9 cellular contexts compared by ENCODE assay signal in genomic region chr16:276360-277077, GRCh38. TPM values are rescaled to one million over a fixed set of nuclear protein-coding genes. Genes with fewer than 3 reads are reported as not detected.
DNase-seq lines count a peak whose midpoint lies in the region; ATAC-seq and TF ChIP-seq lines count a peak whose summit lies in the region.
"Had no signal": no experiment of that assay in that cellular context is flagged by ENCODE, and none has a peak within 500 bp of the region (broad histone marks: within the 10 kb centered on the region; RNA-seq: fewer than 3 reads in every experiment).

No MANE protein-coding gene starts in this region.

- H3K79me2 ChIP-seq in smooth muscle cell (ENCODE audit: low read depth), result no peaks in the 10 kb centered on the region

- H3K4me1 ChIP-seq in heart right ventricle (peaks cover 0 to 37% (median 22%) of the 10 kb centered on the region in 9 donors), smooth muscle cell (ENCODE audit: low read depth) (peaks cover 3% of the 10 kb centered on the region)

- H3K4me3 Mint-ChIP-seq in activated CD4-positive, alpha-beta memory T cell treated with anti-CD3 and anti-CD28 coated beads for 36 hours, result peak overlapping the region; percentile 48
- H3K4me3 Mint-ChIP-seq in activated CD4-positive, alpha-beta memory T cell treated with anti-CD3 and anti-CD28 coated beads, Interleukin-2, amount 10 ng/mL, durations not matched to agents 7 days and 5 days, result no peak overlapping the region

- no peaks in the 10 kb centered on the region for H3K9me3 Mint-ChIP-seq in activated CD4-positive, alpha-beta memory T cell treated with anti-CD3 and anti-CD28 coated beads for 36 hours
- no peaks in the 10 kb centered on the region for H3K9me3 Mint-ChIP-seq in activated CD4-positive, alpha-beta memory T cell treated with anti-CD3 and anti-CD28 coated beads, Interleukin-2, amount 10 ng/mL, durations not matched to agents 7 days and 5 days

- H4K20me1 ChIP-seq in smooth muscle cell (ENCODE audit: low read depth), result no peaks in the 10 kb centered on the region

- no peaks in the 10 kb centered on the region for H3K36me3 ChIP-seq in heart right ventricle
- no peaks in the 10 kb centered on the region for H3K36me3 ChIP-seq in smooth muscle cell (ENCODE audit: low read depth)

- CTCF ChIA-PET in activated CD4-positive, alpha-beta memory T cell treated with anti-CD3 and anti-CD28 coated beads for 36 hours (lab: Charles Lee), result no interaction called here
- CTCF ChIA-PET in activated CD4-positive, alpha-beta memory T cell treated with anti-CD3 and anti-CD28 coated beads, Interleukin-2, amount 10 ng/mL, durations not matched to agents 7 days and 5 days (lab: Charles Lee), result no interaction called here

- H3K9me3 ChIP-seq in heart right ventricle (no peaks in the 10 kb centered on the region), smooth muscle cell (replicated peaks; ENCODE audit: low read depth) (no peaks in the 10 kb centered on the region)

- H3K36me3 Mint-ChIP-seq in activated CD4-positive, alpha-beta memory T cell treated with anti-CD3 and anti-CD28 coated beads for 36 hours, result no peaks in the 10 kb centered on the region
- H3K36me3 Mint-ChIP-seq in activated CD4-positive, alpha-beta memory T cell treated with anti-CD3 and anti-CD28 coated beads, Interleukin-2, amount 10 ng/mL, durations not matched to agents 7 days and 5 days (ENCODE audit: low read depth), result no peaks in the 10 kb centered on the region

- H3K9ac ChIP-seq in smooth muscle cell (ENCODE audit: low read depth), result no peak overlapping the region

- POLR2A ChIA-PET in activated CD4-positive, alpha-beta memory T cell treated with anti-CD3 and anti-CD28 coated beads for 36 hours (lab: Charles Lee), result no interaction called here
- POLR2A ChIA-PET in activated CD4-positive, alpha-beta memory T cell treated with anti-CD3 and anti-CD28 coated beads, Interleukin-2, amount 10 ng/mL, durations not matched to agents 7 days and 5 days (lab: Charles Lee), result no interaction called here

- H2AFZ ChIP-seq in smooth muscle cell (ENCODE audit: low read depth), result no peak overlapping the region

- peaks cover 5% of the 10 kb centered on the region for H3K4me1 Mint-ChIP-seq in activated CD4-positive, alpha-beta memory T cell treated with anti-CD3 and anti-CD28 coated beads for 36 hours (ENCODE audit: low read depth)
- peaks cover 9% of the 10 kb centered on the region for H3K4me1 Mint-ChIP-seq in activated CD4-positive, alpha-beta memory T cell treated with anti-CD3 and anti-CD28 coated beads, Interleukin-2, amount 10 ng/mL, durations not matched to agents 7 days and 5 days

- peak in 5 of 8 donors; percentile 5 to 23 (median 12) for ATAC-seq in heart right ventricle
- ATAC-seq in HG03108 (IDR thresholded peaks at IDR 0.05; ENCODE audit: unreplicated experiment), result no peak

- H3K4me3 ChIP-seq in heart right ventricle (peak overlapping the region in 6 of 10 donors; percentile 53 to 64 (median 61)), smooth muscle cell (no peak overlapping the region)

- no peaks in the 10 kb centered on the region for H3F3A ChIP-seq in smooth muscle cell (ENCODE audit: low read depth)

- H3K27me3 ChIP-seq in heart right ventricle (peaks cover 0 to 55% (median 14%) of the 10 kb centered on the region in 7 donors), smooth muscle cell (ENCODE audit: low read depth) (peaks cover 27% of the 10 kb centered on the region)

- no peak overlapping the region for H3K27ac Mint-ChIP-seq in activated CD4-positive, alpha-beta memory T cell treated with anti-CD3 and anti-CD28 coated beads for 36 hours
- H3K27ac Mint-ChIP-seq in activated CD4-positive, alpha-beta memory T cell treated with anti-CD3 and anti-CD28 coated beads, Interleukin-2, amount 10 ng/mL, durations not matched to agents 7 days and 5 days, result no peak overlapping the region

- H3K27ac ChIP-seq in heart right ventricle (peak overlapping the region in 1 of 10 donors; percentile 28), smooth muscle cell (ENCODE audit: low read depth) (no peak overlapping the region)

- 76 to 78% methylated on average over 22 of the region's 22 CpGs for WGBS in heart right ventricle, 2 donors
- 84% methylated on average over 19 of the region's 22 CpGs for WGBS in smooth muscle cell (ENCODE audit: low lambda C conversion rate)

- intact Hi-C loops in activated CD4-positive, alpha-beta memory T cell treated with anti-CD3 and anti-CD28 coated beads for 36 hours (cut with micrococcal nuclease), result no loop called here
- intact Hi-C loops in heart right ventricle (cut with DNase I), result no loop called here

- peak overlapping the region; percentile 92 for H3K4me2 ChIP-seq in smooth muscle cell

- peaks cover 18% of the 10 kb centered on the region for H3K27me3 Mint-ChIP-seq in activated CD4-positive, alpha-beta memory T cell treated with anti-CD3 and anti-CD28 coated beads for 36 hours
- H3K27me3 Mint-ChIP-seq in activated CD4-positive, alpha-beta memory T cell treated with anti-CD3 and anti-CD28 coated beads, Interleukin-2, amount 10 ng/mL, durations not matched to agents 7 days and 5 days, result peaks cover 32% of the 10 kb centered on the region

- no peak for DNase-seq in activated CD4-positive, alpha-beta memory T cell treated with anti-CD3 and anti-CD28 coated beads for 36 hours
- DNase-seq in activated CD4-positive, alpha-beta memory T cell treated with anti-CD3 and anti-CD28 coated beads, Interleukin-2, amount 10 ng/mL, durations not matched to agents 7 days and 5 days, result no peak
- DNase-seq in heart right ventricle (no peak), smooth muscle cell (lab: John Stamatoyannopoulos, UW; ENCODE audit: unreplicated experiment) (no peak), NCI-H1436 (lab: John Stamatoyannopoulos, UW) (no peak)
- DNase-seq: GOT3, islet precursor cell had no signal

- TF ChIP-seq CTCF in heart right ventricle (IDR thresholded peaks at IDR 0.05) (no peak), smooth muscle cell (IDR thresholded peaks at IDR 0.05; ENCODE audit: borderline replicate concordance, insufficient read depth, poor library complexity, severe bottlenecking) (no peak)

RNA-seq across cellular contexts. Expression of gene RGS11, which starts 0.8 kb away (rescaled TPM):
- under 1 TPM in 1 of 2 experiments, not detected in 1; 0.14 TPM for total RNA-seq in activated CD4-positive, alpha-beta memory T cell treated with anti-CD3 and anti-CD28 coated beads for 36 hours
- under 1 TPM; 0.10 to 0.40 TPM for total RNA-seq in activated CD4-positive, alpha-beta memory T cell treated with anti-CD3 and anti-CD28 coated beads, Interleukin-2, amount 10 ng/mL, durations not matched to agents 7 days and 5 days
- total RNA-seq in heart right ventricle, result 10 to 100 TPM in 6 of 10 donors, 1 to 10 TPM in 4; 7.5 to 18.2 (median 12.5) TPM
- 10 to 100 TPM in 1 of 2 donors, 1 to 10 TPM in 1; 1.9 to 36.4 TPM for polyA plus RNA-seq in heart right ventricle
- 0.04 and 2.2 TPM in 2 replicates for total RNA-seq in smooth muscle cell
- polyA plus RNA-seq in smooth muscle cell, result 3.9 TPM in 2 replicates
- total RNA-seq: A673 had no signal

RNA-seq across cellular contexts. Expression of gene ARHGDIG, which starts 3.9 kb away (rescaled TPM):
- total RNA-seq in activated CD4-positive, alpha-beta memory T cell treated with anti-CD3 and anti-CD28 coated beads for 36 hours, result not detected
- not detected for total RNA-seq in activated CD4-positive, alpha-beta memory T cell treated with anti-CD3 and anti-CD28 coated beads, Interleukin-2, amount 10 ng/mL, durations not matched to agents 7 days and 5 days
- total RNA-seq in heart right ventricle (10 to 100 TPM in 4 of 10 donors, 1 to 10 TPM in 6; 4.8 to 16.9 (median 9.1) TPM), smooth muscle cell (0.58 and 0.63 TPM in 2 replicates)
- polyA plus RNA-seq in heart right ventricle (10 to 100 TPM in 1 of 2 donors, under 1 TPM in 1; 0.17 to 10.7 TPM), smooth muscle cell (2.9 and 4.7 TPM in 2 replicates)

RNA-seq across cellular contexts. Expression of gene PDIA2, which starts 6.4 kb away (rescaled TPM):
- total RNA-seq in activated CD4-positive, alpha-beta memory T cell treated with anti-CD3 and anti-CD28 coated beads for 36 hours, result not detected
- not detected for total RNA-seq in activated CD4-positive, alpha-beta memory T cell treated with anti-CD3 and anti-CD28 coated beads, Interleukin-2, amount 10 ng/mL, durations not matched to agents 7 days and 5 days
- 10 to 100 TPM in 1 of 10 donors, 1 to 10 TPM in 8, under 1 TPM in 1; 0.55 to 14.0 (median 3.2) TPM for total RNA-seq in heart right ventricle
- 1 to 10 TPM in 1 of 2 donors, under 1 TPM in 1; 0.32 to 2.6 TPM for polyA plus RNA-seq in heart right ventricle
- total RNA-seq in smooth muscle cell, result 0.18 TPM in 1 of 2 replicates, not detected in the other
- 0.43 and 0.86 TPM in 2 replicates for polyA plus RNA-seq in smooth muscle cell
- total RNA-seq: A673 had no signal

RNA-seq across cellular contexts. Expression of gene FAM234A, which starts 41.9 kb away (rescaled TPM):
- 10 to 100 TPM; 15.7 to 18.4 TPM for total RNA-seq in activated CD4-positive, alpha-beta memory T cell treated with anti-CD3 and anti-CD28 coated beads for 36 hours
- 10 to 100 TPM; 26.9 to 31.5 TPM for total RNA-seq in activated CD4-positive, alpha-beta memory T cell treated with anti-CD3 and anti-CD28 coated beads, Interleukin-2, amount 10 ng/mL, durations not matched to agents 7 days and 5 days
- total RNA-seq in heart right ventricle (100 to 1,000 TPM; 114 to 200 (median 161) TPM), smooth muscle cell (37.3 and 83.7 TPM in 2 replicates)
- polyA plus RNA-seq in heart right ventricle (10 to 100 TPM; 70.5 to 97.9 TPM), smooth muscle cell (87.3 and 93.9 TPM in 2 replicates)

RNA-seq across cellular contexts. Expression of gene LUC7L, which starts 47.3 kb away (rescaled TPM):
- 10 to 100 TPM; 57.0 to 60.8 TPM for total RNA-seq in activated CD4-positive, alpha-beta memory T cell treated with anti-CD3 and anti-CD28 coated beads for 36 hours
- total RNA-seq in activated CD4-positive, alpha-beta memory T cell treated with anti-CD3 and anti-CD28 coated beads, Interleukin-2, amount 10 ng/mL, durations not matched to agents 7 days and 5 days, result 10 to 100 TPM; 54.9 to 61.0 TPM
- 10 to 100 TPM; 14.4 to 29.7 (median 20.4) TPM for total RNA-seq in heart right ventricle
- polyA plus RNA-seq in heart right ventricle, result 100 to 1,000 TPM in 1 of 2 donors, 10 to 100 TPM in 1; 21.3 to 139 TPM
- total RNA-seq in smooth muscle cell, result 63.3 and 70.6 TPM in 2 replicates
- 56.2 and 70.2 TPM in 2 replicates for polyA plus RNA-seq in smooth muscle cell
